Comparison of ENCODE assay signal across 22 cellular contexts in the genomic region with DNA sequence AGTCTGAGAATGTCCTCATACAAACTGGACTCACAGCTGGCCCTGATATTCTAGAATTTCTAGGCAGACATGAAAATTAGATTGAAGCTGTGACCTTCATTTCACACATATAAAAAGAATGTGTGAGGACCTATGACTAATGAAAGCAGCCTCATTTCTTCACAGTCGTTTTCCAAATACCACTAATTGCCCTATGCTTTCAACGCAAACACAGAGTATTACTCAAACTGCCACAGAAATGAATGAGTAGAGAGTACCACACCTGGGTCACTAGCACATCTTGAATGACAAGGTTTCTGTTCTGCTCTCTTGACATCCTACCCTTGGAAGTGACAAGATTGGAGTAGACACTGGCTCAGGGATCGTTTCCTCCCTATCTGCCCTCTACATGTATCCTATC.
DNase-seq lines count a peak whose midpoint lies in the region; ATAC-seq and TF ChIP-seq lines count a peak whose summit lies in the region.
"Had no signal": no experiment of that assay in that cellular context is flagged by ENCODE, and none has a peak within 500 bp of the region (broad histone marks: within the 10 kb centered on the region; RNA-seq: fewer than 3 reads in every experiment).

No MANE protein-coding gene starts in this region.

- peaks cover 0 to 5% of the 10 kb centered on the region in 2 donors for H3K4me1 ChIP-seq in breast epithelium
- peaks cover 14 to 98% (median 29%) of the 10 kb centered on the region in 3 donors for H3K4me1 ChIP-seq in esophagus squamous epithelium
- H3K4me1 ChIP-seq in gastrocnemius medialis = peaks cover 0 to 7% of the 10 kb centered on the region in 2 donors
- no peaks in the 10 kb centered on the region for H3K4me1 ChIP-seq in sigmoid colon

- no peak for TF ChIP-seq EP300 in sigmoid colon (IDR thresholded peaks at IDR 0.05)

- intact Hi-C loops in MCF 10A (cut with micrococcal nuclease) = no loop called here
- intact Hi-C loops in breast epithelium (cut with DNase I; ENCODE audit: low total_unique reads) = no loop called here
- intact Hi-C loops in esophagus squamous epithelium (cut with DNase I) = no loop called here
- intact Hi-C loops in gastrocnemius medialis (cut with DNase I; ENCODE audit: low total_unique reads) = no loop called here
- intact Hi-C loops in sigmoid colon (cut with DNase I) = no loop called here

- POLR2A ChIA-PET in MCF 10A (lab: Yijun Ruan, JAX) = no interaction called here

- no peak for TF ChIP-seq CTCF in MCF 10A (IDR thresholded peaks at IDR 0.05; ENCODE audit: unreplicated experiment)
- no peak for TF ChIP-seq CTCF in breast epithelium (IDR thresholded peaks at IDR 0.05)
- no peak for TF ChIP-seq CTCF in WI38 (IDR thresholded peaks at IDR 0.05; ENCODE audit: low read depth, low read length)
- no peak for TF ChIP-seq CTCF in esophagus squamous epithelium (IDR thresholded peaks at IDR 0.05)
- TF ChIP-seq CTCF in gastrocnemius medialis (IDR thresholded peaks at IDR 0.05 in 4 of 5, conservative IDR thresholded peaks at IDR 0.05 in 1 of 5) = no peak
- TF ChIP-seq CTCF in sigmoid colon (IDR thresholded peaks at IDR 0.05) = no peak

- H3K9me3 Mint-ChIP-seq in MCF 10A (ENCODE audit: unreplicated experiment) = no peaks in the 10 kb centered on the region
- H3K9me3 Mint-ChIP-seq: CD4-positive, alpha-beta T cell had no signal

- H3K27ac ChIP-seq in breast epithelium = no peak overlapping the region
- peak overlapping the region; percentile 16 to 82 (median 60) for H3K27ac ChIP-seq in esophagus squamous epithelium
- no peak overlapping the region for H3K27ac ChIP-seq in gastrocnemius medialis
- H3K27ac ChIP-seq in sigmoid colon = no peak overlapping the region
- H3K27ac ChIP-seq: BLaER1 treated with 17β-estradiol and CSF1 and Interleukin-3, amounts not matched to agents 10 nM and 100 nM had no signal

- no peak overlapping the region for H3K4me3 Mint-ChIP-seq in MCF 10A (ENCODE audit: unreplicated experiment)
- H3K4me3 Mint-ChIP-seq: CD4-positive, alpha-beta T cell had no signal

- H3K4me1 Mint-ChIP-seq in MCF 10A (ENCODE audit: insufficient read depth, unreplicated experiment) = peaks cover 19% of the 10 kb centered on the region

- H3K36me3 ChIP-seq in breast epithelium (no peaks in the 10 kb centered on the region), esophagus squamous epithelium (no peaks in the 10 kb centered on the region), gastrocnemius medialis (no peaks in the 10 kb centered on the region), sigmoid colon (no peaks in the 10 kb centered on the region)
- H3K36me3 ChIP-seq: BLaER1 treated with 17β-estradiol and CSF1 and Interleukin-3, amounts not matched to agents 10 nM and 100 nM had no signal

- H3K27me3 ChIP-seq in breast epithelium (no peaks in the 10 kb centered on the region), esophagus squamous epithelium (no peaks in the 10 kb centered on the region), gastrocnemius medialis (peaks cover 0 to 9% (median 0%) of the 10 kb centered on the region in 3 donors), sigmoid colon (peaks cover 0 to 8% (median 0%) of the 10 kb centered on the region in 3 donors)
- H3K27me3 ChIP-seq: BLaER1 treated with 17β-estradiol and CSF1 and Interleukin-3, amounts not matched to agents 10 nM and 100 nM had no signal

- in situ Hi-C loops in gastrocnemius medialis (cut with MboI; ENCODE audit: low sequenced_read_pairs in 4 of 4) = no loop called here

- peak; percentile 16 for DNase-seq in MCF 10A (ENCODE audit: unreplicated experiment)
- no peak for DNase-seq in breast epithelium (ENCODE audit: low spot score in 2 of 2)
- DNase-seq in esophagus squamous epithelium (lab: John Stamatoyannopoulos, UW) = no peak
- no peak for DNase-seq in gastrocnemius medialis
- DNase-seq in sigmoid colon = no peak
- DNase-seq: AML-193; CD4-positive, alpha-beta T cell; HCEC 1CT; Kasumi-1; MV-4-11; NCI-H1105; NCI-H1436 treated with DMSO at 0.1 percent for 48 hours; NCI-H187 treated with DMSO at 0.1 percent for 48 hours; NCI-H2107; NCI-H524 treated with DMSO at 0.1 percent for 48 hours; SHP77 treated with DMSO at 0.1 percent for 48 hours; SW 1271 had no signal

- peaks cover 6% of the 10 kb centered on the region for H3K36me3 Mint-ChIP-seq in MCF 10A (ENCODE audit: insufficient read depth, unreplicated experiment)

- ATAC-seq in gastrocnemius medialis = no peak
- no peak for ATAC-seq in HG02678 (IDR thresholded peaks at IDR 0.05; ENCODE audit: unreplicated experiment)
- ATAC-seq: K562, Panc1 had no signal

- TF ChIP-seq POLR2A in breast epithelium (IDR thresholded peaks at IDR 0.05) = no peak
- TF ChIP-seq POLR2A in esophagus squamous epithelium (IDR thresholded peaks at IDR 0.05) = no peak
- no peak for TF ChIP-seq POLR2A in gastrocnemius medialis (IDR thresholded peaks at IDR 0.05)
- TF ChIP-seq POLR2A in sigmoid colon (IDR thresholded peaks at IDR 0.05) = no peak

- WGBS in esophagus squamous epithelium, 2 donors = 52% methylated on average over 3 of the region's 3 CpGs
- 69 to 85% methylated on average over 3 of the region's 3 CpGs for WGBS in sigmoid colon, 2 donors

- H3K4me3 ChIP-seq in breast epithelium (no peak overlapping the region), WI38 (ENCODE audit: low read depth, low read length) (peak overlapping the region; percentile 7; the same call in 1 of the 2 replicates), esophagus squamous epithelium (no peak overlapping the region), gastrocnemius medialis (no peak overlapping the region), sigmoid colon (no peak overlapping the region)
- H3K4me3 ChIP-seq: BLaER1 treated with 17β-estradiol and CSF1 and Interleukin-3, amounts not matched to agents 10 nM and 100 nM; K562 had no signal

- BruUV-seq in MCF 10A (replicated peaks; lab: Mats Ljungman, UMichigan) = no TSS peak

- no peaks in the 10 kb centered on the region for H3K9me3 ChIP-seq in breast epithelium
- no peaks in the 10 kb centered on the region for H3K9me3 ChIP-seq in esophagus squamous epithelium
- H3K9me3 ChIP-seq in gastrocnemius medialis = no peaks in the 10 kb centered on the region
- H3K9me3 ChIP-seq in sigmoid colon = no peaks in the 10 kb centered on the region
- H3K9me3 ChIP-seq: BLaER1 treated with 17β-estradiol and CSF1 and Interleukin-3, amounts not matched to agents 10 nM and 100 nM had no signal

- CTCF ChIA-PET in MCF 10A (lab: Yijun Ruan, JAX) = no interaction called here

- no peak overlapping the region for H3K27ac Mint-ChIP-seq in MCF 10A (ENCODE audit: low read depth, unreplicated experiment)
- H3K27ac Mint-ChIP-seq: CD4-positive, alpha-beta T cell had no signal

- H3K27me3 Mint-ChIP-seq in MCF 10A (ENCODE audit: insufficient read depth, unreplicated experiment) = no peaks in the 10 kb centered on the region
- H3K27me3 Mint-ChIP-seq: CD4-positive, alpha-beta T cell had no signal

Comparison
In these comparisons a context has a peak if more than half of its experiments do, and no peak if none do; other contexts are left out.
1. H3K27ac ChIP-seq: peak in esophagus squamous epithelium (4 of 4); none in breast epithelium (0 of 2), gastrocnemius medialis (0 of 4) and sigmoid colon (0 of 4).